ENCODE assay signal across 8 cellular contexts in genomic region chr16:82169861-82170845, GRCh38. TPM values are rescaled to one million over a fixed set of nuclear protein-coding genes. Genes with fewer than 3 reads are reported as not detected.
DNase-seq lines count a peak whose midpoint lies in the region; ATAC-seq, FAIRE-seq and TF ChIP-seq lines count a peak whose summit lies in the region.

Gene MPHOSPH6 (minus strand): TSS chr16:82170224. CDS start chr16:82170175, 49 bp downstream.

- WGBS in pancreas, 2 donors, result 0 to 1% methylated on average over 71 to 89 of the region's 89 CpGs
- WGBS in thyroid gland, 2 donors, result 0% methylated on average over 7 to 33 of the region's 89 CpGs

- peak; percentile 95 for DNase-seq in GM10248 (ENCODE audit: extremely low spot score)
- peak; percentile 81 for DNase-seq in HFFc6
- peak; percentile 95 for DNase-seq in NB4 (ENCODE audit: low read depth)
- peak; percentile 93 for DNase-seq in activated naive CD8-positive, alpha-beta T cell treated with anti-CD3 and anti-CD28 coated beads, Interleukin-2, amount 10 ng/mL, durations not matched to agents 7 days and 5 days
- DNase-seq in Right ventricle myocardium inferior (ENCODE audit: missing footprints), result peak; percentile 96
- DNase-seq in pancreas, result peak; percentile 85 to 97 (median 91)
- peak; percentile 92 for DNase-seq in thyroid gland

- no peaks in the 10 kb centered on the region for H3K9me2 ChIP-seq in SU-DHL-6 (replicated peaks; ENCODE audit: insufficient read depth, low read length)

- intact Hi-C loops in Right ventricle myocardium inferior (cut with DNase I), result no loop called here
- intact Hi-C loops in pancreas (cut with DNase I), result no loop called here
- intact Hi-C loops in thyroid gland (cut with DNase I), result no loop called here

- H3K4me1 ChIP-seq in pancreas (peaks cover 0 to 4% (median 0%) of the 10 kb centered on the region in 3 donors), thyroid gland (peaks cover 6% of the 10 kb centered on the region in 2 donors)

- CTCF ChIA-PET in GM10248 (lab: Yijun Ruan, JAX), result interaction anchor here (1.0 to 1.6 kb wide), 4 partner anchors 9 to 23 kb away, joined by 3 to 4 read pairs (median 4); no protein-coding TSS in a partner anchor

- H3K9me3 Mint-ChIP-seq in HFFc6, result no peaks in the 10 kb centered on the region
- H3K9me3 Mint-ChIP-seq in activated naive CD8-positive, alpha-beta T cell treated with anti-CD3 and anti-CD28 coated beads, Interleukin-2, amount 10 ng/mL, durations not matched to agents 7 days and 5 days, result peaks cover 2% of the 10 kb centered on the region

- no peak for TF ChIP-seq CTCF in GM10248 (IDR thresholded peaks at IDR 0.05; ENCODE audit: control extremely low read depth, extremely low read depth, low read depth, missing control alignments)
- TF ChIP-seq CTCF in HFFc6 (IDR thresholded peaks at IDR 0.05), result peak; percentile 19; the same call in 1 of the 2 replicates
- TF ChIP-seq CTCF in NB4 (IDR thresholded peaks at IDR 0.05; ENCODE audit: low read depth, low read length), result no peak
- TF ChIP-seq CTCF in SU-DHL-6 (IDR thresholded peaks at IDR 0.05; ENCODE audit: insufficient read depth, low read length, poor library complexity, severe bottlenecking), result no peak
- TF ChIP-seq CTCF in pancreas (IDR thresholded peaks at IDR 0.05), result no peak
- peak in 1 of 6 experiments; percentile 16 for TF ChIP-seq CTCF in thyroid gland (IDR thresholded peaks at IDR 0.05)

- peaks cover 7% of the 10 kb centered on the region for H3K27me3 Mint-ChIP-seq in HFFc6 (ENCODE audit: insufficient read depth)
- H3K27me3 Mint-ChIP-seq in activated naive CD8-positive, alpha-beta T cell treated with anti-CD3 and anti-CD28 coated beads, Interleukin-2, amount 10 ng/mL, durations not matched to agents 7 days and 5 days, result peaks cover 34% of the 10 kb centered on the region

- no peaks in the 10 kb centered on the region for H4K20me1 ChIP-seq in SU-DHL-6 (ENCODE audit: low read depth, low read length)

- peak within 1 kb of the TSS; percentile 91 for H3K4me3 Mint-ChIP-seq in HFFc6
- H3K4me3 Mint-ChIP-seq in activated naive CD8-positive, alpha-beta T cell treated with anti-CD3 and anti-CD28 coated beads, Interleukin-2, amount 10 ng/mL, durations not matched to agents 7 days and 5 days, result peak within 1 kb of the TSS; percentile 93

- peak; percentile 97 for ATAC-seq in activated naive CD8-positive, alpha-beta T cell treated with anti-CD3 and anti-CD28 coated beads, Interleukin-2, amount 10 ng/mL, durations not matched to agents 7 days and 5 days (ENCODE audit: low read depth)
- ATAC-seq in Right ventricle myocardium inferior (peak; percentile 99), pancreas (peak; percentile 99 to 100 (median 100))

- H3K9me3 ChIP-seq in SU-DHL-6 (ENCODE audit: insufficient read depth, low read length) (no peaks in the 10 kb centered on the region), pancreas (no peaks in the 10 kb centered on the region), thyroid gland (no peaks in the 10 kb centered on the region)

- H3K79me2 ChIP-seq in SU-DHL-6 (ENCODE audit: insufficient read depth, low read length), result peaks cover 32% of the 10 kb centered on the region; the same call in 1 of the 2 replicates

- no peaks in the 10 kb centered on the region for H3F3A ChIP-seq in SU-DHL-6 (ENCODE audit: insufficient read depth)

- peak; percentile 84 for TF ChIP-seq POLR2A in NB4 (IDR thresholded peaks at IDR 0.05; ENCODE audit: extremely low read depth, insufficient read length)
- TF ChIP-seq POLR2A in thyroid gland (IDR thresholded peaks at IDR 0.05), result peak in 1 of 2 donors; percentile 46

- FAIRE-seq in pancreas (lab: Jason Lieb, UNC), result no peak

- H3K4me3 ChIP-seq in NB4 (ENCODE audit: low read depth, low read length), result peak within 1 kb of the TSS; percentile 96
- peak within 1 kb of the TSS; percentile 78 for H3K4me3 ChIP-seq in SU-DHL-6 (ENCODE audit: insufficient read depth, low read length, poor library complexity, severe bottlenecking)
- H3K4me3 ChIP-seq in pancreas, result peak within 1 kb of the TSS; percentile 54 to 69 (median 60)
- peak within 1 kb of the TSS; percentile 46 to 74 (median 53) for H3K4me3 ChIP-seq in thyroid gland (replicated peaks in 1 of 3)

- H3K27me3 ChIP-seq in SU-DHL-6 (ENCODE audit: low read length) (no peaks in the 10 kb centered on the region), pancreas (peaks cover 0 to 4% (median 0%) of the 10 kb centered on the region in 4 donors), thyroid gland (no peaks in the 10 kb centered on the region)

- H3K4me2 ChIP-seq in SU-DHL-6 (ENCODE audit: low read depth, low read length, poor library complexity, severe bottlenecking), result peak within 1 kb of the TSS; percentile 90

- peaks cover 20% of the 10 kb centered on the region for H3K4me1 Mint-ChIP-seq in HFFc6 (ENCODE audit: low read depth)
- peaks cover 21% of the 10 kb centered on the region for H3K4me1 Mint-ChIP-seq in activated naive CD8-positive, alpha-beta T cell treated with anti-CD3 and anti-CD28 coated beads, Interleukin-2, amount 10 ng/mL, durations not matched to agents 7 days and 5 days

- peak within 1 kb of the TSS; percentile 74 for H3K9ac ChIP-seq in SU-DHL-6 (ENCODE audit: low read length)

- H3K36me3 ChIP-seq in SU-DHL-6 (ENCODE audit: low read length) (no peaks in the 10 kb centered on the region), pancreas (no peaks in the 10 kb centered on the region), thyroid gland (no peaks in the 10 kb centered on the region)

- H3K27ac Mint-ChIP-seq in HFFc6, result peak within 1 kb of the TSS; percentile 97
- peak within 1 kb of the TSS; percentile 92 for H3K27ac Mint-ChIP-seq in activated naive CD8-positive, alpha-beta T cell treated with anti-CD3 and anti-CD28 coated beads, Interleukin-2, amount 10 ng/mL, durations not matched to agents 7 days and 5 days

- no peak within 1 kb of the TSS for H3K27ac ChIP-seq in SU-DHL-6 (ENCODE audit: low read depth, low read length)
- H3K27ac ChIP-seq in pancreas, result peak within 1 kb of the TSS; percentile 31 to 56 (median 48)
- peak within 1 kb of the TSS; percentile 79 to 88 (median 82) for H3K27ac ChIP-seq in thyroid gland

- peak within 1 kb of the TSS; percentile 88 for H2AFZ ChIP-seq in SU-DHL-6 (ENCODE audit: low read depth, low read length, severe bottlenecking)

- peaks cover 23% of the 10 kb centered on the region for H3K36me3 Mint-ChIP-seq in HFFc6 (ENCODE audit: low read depth)
- H3K36me3 Mint-ChIP-seq in activated naive CD8-positive, alpha-beta T cell treated with anti-CD3 and anti-CD28 coated beads, Interleukin-2, amount 10 ng/mL, durations not matched to agents 7 days and 5 days, result peaks cover 30% of the 10 kb centered on the region

- POLR2A ChIA-PET in GM10248 (lab: Yijun Ruan, JAX), result no interaction called here
- POLR2A ChIA-PET in activated naive CD8-positive, alpha-beta T cell treated with anti-CD3 and anti-CD28 coated beads, Interleukin-2, amount 10 ng/mL, durations not matched to agents 7 days and 5 days (lab: Charles Lee), result interaction anchor here (0.7 to 2.6 kb wide), 4 partner anchors 23 to 856 kb away, joined by 3 to 15 read pairs (median 6); partner anchors contain the start of gene GAN

RNA-seq across cellular contexts. Expression of gene MPHOSPH6, which starts in this region (rescaled TPM):
- 10 to 100 TPM; 22.8 to 32.1 (median 24.7) TPM for total RNA-seq in HFFc6 (2021; fragmentation: NEBNext Ultra II Directional; extraction: Animal tissue kit (Norgen Biotek cat#: 25700))
- total RNA-seq in activated naive CD8-positive, alpha-beta T cell treated with anti-CD3 and anti-CD28 coated beads, Interleukin-2, amount 10 ng/mL, durations not matched to agents 7 days and 5 days, result 10 to 100 TPM; 25.0 to 25.6 TPM
- 9.6 TPM for total RNA-seq in Right ventricle myocardium inferior
- 1 to 10 TPM; 1.9 to 8.6 (median 5.7) TPM for total RNA-seq in pancreas
- 10 to 100 TPM in 1 of 2 donors, 1 to 10 TPM in 1; 8.1 to 15.3 TPM for polyA plus RNA-seq in pancreas
- 10 to 100 TPM; 29.1 to 41.0 (median 34.3) TPM for total RNA-seq in thyroid gland
